Comparison of ENCODE assay signal across 26 cellular contexts in genomic region chr2:164810843-164811242, GRCh38. TPM values are rescaled to one million over a fixed set of nuclear protein-coding genes. Genes with fewer than 3 reads are reported as not detected.
DNase-seq lines count a peak whose midpoint lies in the region; ATAC-seq, FAIRE-seq and TF ChIP-seq lines count a peak whose summit lies in the region.
"Had no signal": no experiment of that assay in that cellular context is flagged by ENCODE, and none has a peak within 500 bp of the region (broad histone marks: within the 10 kb centered on the region; RNA-seq: fewer than 3 reads in every experiment).

No MANE protein-coding gene starts in this region.

- H3K9me3 ChIP-seq in left ventricle myocardium inferior (replicated peaks) (no peaks in the 10 kb centered on the region), right atrium auricular region (no peaks in the 10 kb centered on the region), HepG2 (ENCODE audit: low read length) (no peaks in the 10 kb centered on the region)
- H3K9me3 ChIP-seq: adrenal gland, BE2C, breast epithelium, stomach had no signal

- H3K9ac ChIP-seq in HepG2 (ENCODE audit: insufficient read depth, low read depth, low read length): no peak overlapping the region

- no peak for TF ChIP-seq RAD21 in HepG2 (CRISPR knock-in tag; IDR thresholded peaks at IDR 0.05)

- TF ChIP-seq CTCF in left ventricle myocardium inferior (IDR thresholded peaks at IDR 0.05; ENCODE audit: borderline replicate concordance) (no peak), right atrium auricular region (IDR thresholded peaks at IDR 0.05) (no peak), HepG2 (CRISPR knock-in tag; IDR thresholded peaks at IDR 0.05) (no peak)

- H3K27ac ChIP-seq in left ventricle myocardium inferior (replicated peaks) (peak overlapping the region; percentile 18), right atrium auricular region (no peak overlapping the region), HepG2 (ENCODE audit: extremely low read length, insufficient read depth, low read length) (peak overlapping the region; percentile 53)
- H3K27ac ChIP-seq: breast epithelium, RWPE1, stomach had no signal

- H3K36me3 Mint-ChIP-seq in natural killer cell treated with Interleukin-12 subunit alpha and Interleukin-12 subunit beta and Interleukin-15 and Interleukin-18, amount 100 ng/mL, for 72 hours: no peaks in the 10 kb centered on the region
- H3K36me3 Mint-ChIP-seq: naive thymus-derived CD4-positive, alpha-beta T cell; type B pancreatic cell had no signal

- no peaks in the 10 kb centered on the region for H4K20me1 ChIP-seq in HepG2 (ENCODE audit: insufficient read depth, low read length)

- peak in 1 of 2 experiments; percentile 100 for TF ChIP-seq EP300 in HepG2 (IDR thresholded peaks at IDR 0.05; ENCODE audit: low read depth in 2 of 2, low read length in 2 of 2)
- peak; percentile 92; the same call in 1 of the 2 replicates for TF ChIP-seq EP300 in HepG2 (CRISPR knock-in tag; IDR thresholded peaks at IDR 0.05; ENCODE audit: borderline replicate concordance)

- no peaks in the 10 kb centered on the region for H3K27me3 ChIP-seq in left ventricle myocardium inferior (ENCODE audit: low read depth)
- H3K27me3 ChIP-seq in right atrium auricular region: no peaks in the 10 kb centered on the region
- H3K27me3 ChIP-seq in HepG2 (ENCODE audit: control insufficient read depth in 1 of 2, insufficient read depth in 2 of 2, low read length in 2 of 2): no peaks in the 10 kb centered on the region
- H3K27me3 ChIP-seq: adrenal gland, BE2C, breast epithelium, stomach had no signal

- peaks cover 93% of the 10 kb centered on the region for H3K79me2 ChIP-seq in HepG2 (ENCODE audit: insufficient read depth, low read length)

- CTCF ChIA-PET in HepG2 (lab: Yijun Ruan, JAX; ENCODE audit: low intra/inter-chr PET ratio, low total read pairs): interaction anchor here (0.7 kb wide), 1 partner anchor 103 kb away, joined by 4 read pairs; no protein-coding TSS in a partner anchor

- POLR2A ChIA-PET in HepG2 (lab: Yijun Ruan, JAX): no interaction called here

- no peak overlapping the region for H2AFZ ChIP-seq in HepG2 (ENCODE audit: low read length)

- no peak overlapping the region for H3K27ac Mint-ChIP-seq in natural killer cell treated with Interleukin-12 subunit alpha and Interleukin-12 subunit beta and Interleukin-15 and Interleukin-18, amount 100 ng/mL, for 72 hours
- H3K27ac Mint-ChIP-seq: IgD-negative memory B cell; naive thymus-derived CD4-positive, alpha-beta T cell; type B pancreatic cell had no signal

- peak; percentile 82 for ATAC-seq in HepG2
- no peak for ATAC-seq in natural killer cell treated with Interleukin-12 subunit alpha and Interleukin-12 subunit beta and Interleukin-15 and Interleukin-18, amount 100 ng/mL, for 72 hours
- no peak for ATAC-seq in HG03108 (IDR thresholded peaks at IDR 0.05; ENCODE audit: unreplicated experiment)
- ATAC-seq in HG03354 (IDR thresholded peaks at IDR 0.05; ENCODE audit: poor library complexity, severe bottlenecking, unreplicated experiment): no peak
- ATAC-seq: naive thymus-derived CD4-positive, alpha-beta T cell; SK-N-SH treated with all-trans-retinoic acid at 6 μM for 48 hours had no signal

- DNase-seq in left ventricle myocardium inferior (no peak), right atrium auricular region (ENCODE audit: low spot score) (no peak), erythroblast (lab: John Stamatoyannopoulos, UW) (peak; percentile 50 to 56), HepG2 (ENCODE audit: low spot score) (peak; percentile 96), NAMALWA (ENCODE audit: low spot score) (no peak)
- no peak for DNase-seq in natural killer cell treated with Interleukin-12 subunit alpha and Interleukin-12 subunit beta and Interleukin-15 and Interleukin-18, amount 100 ng/mL, for 72 hours (ENCODE audit: low spot score)
- DNase-seq: activated CD4-positive, alpha-beta T cell treated with anti-CD3 and anti-CD28 coated beads, Interleukin-2, amount 50 U/mL, for 48 hours; activated gamma-delta T cell treated with Interleukin-2 at 50 U/mL for 16 hours; adrenal gland; BE2C; COR-L47; dermis blood vessel endothelial cell; DND-41; kidney; naive thymus-derived CD4-positive, alpha-beta T cell; NCI-H526 treated with DMSO at 0.1 percent for 48 hours; retina; stomach had no signal

- H3K4me1 ChIP-seq in left ventricle myocardium inferior (peaks cover 66% of the 10 kb centered on the region), right atrium auricular region (peaks cover 0 to 16% of the 10 kb centered on the region in 2 donors), HepG2 (ENCODE audit: insufficient read depth, low read length) (peaks cover 72% of the 10 kb centered on the region)
- H3K4me1 ChIP-seq: BE2C, breast epithelium had no signal

- H3K36me3 ChIP-seq in left ventricle myocardium inferior (no peaks in the 10 kb centered on the region), right atrium auricular region (no peaks in the 10 kb centered on the region), HepG2 (replicated peaks in 1 of 2; ENCODE audit: control insufficient read depth in 1 of 2, insufficient read depth in 2 of 2, low read length in 2 of 2) (no peaks in the 10 kb centered on the region; a peak in 1 of 5 replicates)
- H3K36me3 ChIP-seq: adrenal gland, BE2C, breast epithelium, stomach had no signal

- H3K27me3 Mint-ChIP-seq in natural killer cell treated with Interleukin-12 subunit alpha and Interleukin-12 subunit beta and Interleukin-15 and Interleukin-18, amount 100 ng/mL, for 72 hours: no peaks in the 10 kb centered on the region
- H3K27me3 Mint-ChIP-seq: IgD-negative memory B cell; naive thymus-derived CD4-positive, alpha-beta T cell; type B pancreatic cell had no signal

- peak overlapping the region; percentile 28 for H3K4me2 ChIP-seq in HepG2 (ENCODE audit: low read depth, low read length)

- H3K4me3 ChIP-seq in left ventricle myocardium inferior (no peak overlapping the region), right atrium auricular region (no peak overlapping the region), HepG2 (replicated peaks in 1 of 3; ENCODE audit: insufficient read depth in 1 of 3, low read depth in 2 of 3, low read length in 3 of 3) (no peak overlapping the region)
- H3K4me3 ChIP-seq: adrenal gland, breast epithelium, stomach had no signal

- no peaks in the 10 kb centered on the region for H3K9me3 Mint-ChIP-seq in natural killer cell treated with Interleukin-12 subunit alpha and Interleukin-12 subunit beta and Interleukin-15 and Interleukin-18, amount 100 ng/mL, for 72 hours
- H3K9me3 Mint-ChIP-seq: IgD-negative memory B cell; naive thymus-derived CD4-positive, alpha-beta T cell; type B pancreatic cell had no signal

- TF ChIP-seq POLR2A in erythroblast (IDR thresholded peaks at IDR 0.05; ENCODE audit: low read length) (no peak), HepG2 (IDR thresholded peaks at IDR 0.05; ENCODE audit: insufficient read depth in 1 of 2, low read depth in 2 of 2, low read length in 2 of 2) (no peak)

- in situ Hi-C loops in HepG2 (cut with HindIII; ENCODE audit: extremely low pct_ligation_motif_present, low pct_unique_long_range_greater_than_20kb): no loop called here

- H3K4me1 Mint-ChIP-seq in natural killer cell treated with Interleukin-12 subunit alpha and Interleukin-12 subunit beta and Interleukin-15 and Interleukin-18, amount 100 ng/mL, for 72 hours (ENCODE audit: low read depth in 2 of 2): no peaks in the 10 kb centered on the region

- H3K4me3 Mint-ChIP-seq in natural killer cell treated with Interleukin-12 subunit alpha and Interleukin-12 subunit beta and Interleukin-15 and Interleukin-18, amount 100 ng/mL, for 72 hours: no peak overlapping the region
- H3K4me3 Mint-ChIP-seq: IgD-negative memory B cell; naive thymus-derived CD4-positive, alpha-beta T cell; type B pancreatic cell had no signal

- peak; percentile 84 for FAIRE-seq in HepG2 (lab: Jason Lieb, UNC)
- FAIRE-seq: GM19239 had no signal

- intact Hi-C loops in left ventricle myocardium inferior (cut with micrococcal nuclease) (no loop called here), HepG2 (cut with micrococcal nuclease; ENCODE audit: unreplicated experiment) (loop anchor here (2.0 kb wide), 1 partner anchor 30 kb away; the partner anchor contains the start of gene COBLL1)

- BruUV-seq in HepG2 (replicated peaks; lab: Mats Ljungman, UMichigan): no TSS peak

TF ChIP-seq in HepG2, 621 proteins besides CTCF, POLR2A, EP300 and RAD21 (continues in another document):
- no peak for TF ChIP-seq THAP8 (CRISPR knock-in tag; IDR thresholded peaks at IDR 0.05; ENCODE audit: borderline replicate concordance)

RNA-seq across cellular contexts. Expression of gene COBLL1, which starts 30.8 kb away (rescaled TPM):
- 15.3 TPM for total RNA-seq in left ventricle myocardium inferior
- 10 to 100 TPM; 14.9 to 21.1 TPM for total RNA-seq in right atrium auricular region
- 85.4 and 86.8 TPM in 2 replicates for total RNA-seq in HepG2 (2016; rRNA removed; fragmentation: Illumina TruSeq; extraction: Trizol)
- total RNA-seq in HepG2 (2016; cell fraction: cytosol; rRNA removed; fragmentation: Illumina TruSeq; extraction: Trizol; ENCODE audit: low read depth): 35.1 and 42.3 TPM in 2 replicates
- total RNA-seq in HepG2 (2016; cell fraction: insoluble cytoplasmic fraction; rRNA removed; fragmentation: Illumina TruSeq; extraction: Trizol): 73.7 and 77.7 TPM in 2 replicates
- total RNA-seq in HepG2 (2016; cell fraction: membrane; rRNA removed; fragmentation: Illumina TruSeq; extraction: Trizol): 71.4 and 76.7 TPM in 2 replicates
- total RNA-seq in HepG2 (2016; cell fraction: nucleus; rRNA removed; fragmentation: Illumina TruSeq; extraction: Trizol): 248 and 259 TPM in 2 replicates
- polyA plus RNA-seq in HepG2 (2011; rRNA removed): 24.8 and 32.6 TPM in 2 replicates
- polyA plus RNA-seq in HepG2 (2011; cell fraction: cytosol; rRNA removed): 19.5 and 26.5 TPM in 2 replicates
- 33.4 and 41.2 TPM in 2 replicates for polyA plus RNA-seq in HepG2 (2011; cell fraction: nucleus; rRNA removed)
- polyA plus RNA-seq in HepG2 (2012): 31.4 and 38.1 TPM in 2 replicates
- 6.4 and 6.8 TPM in 2 replicates for polyA plus RNA-seq in HepG2 (2016; cell fraction: cytosol; fragmentation: Illumina TruSeq; extraction: Trizol; ENCODE audit: low read depth)
- 88.1 and 93.4 TPM in 2 replicates for polyA plus RNA-seq in HepG2 (2016; cell fraction: insoluble cytoplasmic fraction; fragmentation: Illumina TruSeq; extraction: Trizol; ENCODE audit: low read depth)
- 23.7 and 27.6 TPM in 2 replicates for polyA plus RNA-seq in HepG2 (2016; cell fraction: membrane; fragmentation: Illumina TruSeq; extraction: Trizol; ENCODE audit: low read depth)
- 92.3 and 103 TPM in 2 replicates for polyA plus RNA-seq in HepG2 (2016; cell fraction: nucleus; fragmentation: Illumina TruSeq; extraction: Trizol; ENCODE audit: insufficient read depth, low read depth)
- polyA minus RNA-seq in HepG2 (2011; rRNA and poly(A)+ RNA removed; ENCODE audit: low replicate concordance): 16.0 and 59.5 TPM in 2 replicates
- polyA minus RNA-seq in HepG2 (2011; cell fraction: cytosol; rRNA and poly(A)+ RNA removed): 45.9 and 59.2 TPM in 2 replicates
- polyA minus RNA-seq in HepG2 (2011; cell fraction: nucleus; rRNA and poly(A)+ RNA removed): 337 and 403 TPM in 2 replicates
- total RNA-seq in natural killer cell treated with Interleukin-12 subunit alpha and Interleukin-12 subunit beta and Interleukin-15 and Interleukin-18, amount 100 ng/mL, for 72 hours: 1 to 10 TPM in 1 of 2 donors, under 1 TPM in 1; 0.19 to 3.1 TPM

Comparison
In these comparisons a context has a peak if more than half of its experiments do, and no peak if none do; other contexts are left out.
1. H3K27ac ChIP-seq: peak in left ventricle myocardium inferior (single experiment) and HepG2 (single experiment); none in right atrium auricular region (0 of 2).
2. DNase-seq: peak in erythroblast (2 of 2) and HepG2 (single experiment); none in left ventricle myocardium inferior (single experiment), right atrium auricular region (single experiment), natural killer cell treated with Interleukin-12 subunit alpha and Interleukin-12 subunit beta and Interleukin-15 and Interleukin-18, amount 100 ng/mL, for 72 hours (single experiment) and NAMALWA (single experiment).